Comparison of ENCODE assay signal across 16 cellular contexts in the genomic region with DNA sequence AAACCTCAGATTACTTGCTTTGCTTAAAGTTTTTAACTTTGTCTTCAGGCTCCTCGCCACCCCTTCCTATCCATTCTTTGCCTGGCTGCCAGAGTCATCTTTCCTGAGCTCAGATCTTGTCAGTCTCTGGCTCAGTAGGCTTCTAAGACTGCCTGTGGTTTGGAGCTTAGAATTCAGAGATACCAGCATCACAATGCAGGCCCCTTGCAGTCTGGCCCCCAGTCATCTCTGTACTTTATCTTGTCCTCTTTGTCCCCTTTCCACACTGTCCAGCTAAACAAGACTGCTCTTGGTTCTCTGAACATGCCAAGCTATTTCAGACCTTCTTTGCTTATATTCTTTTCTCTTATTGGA. TPM values are rescaled to one million over a fixed set of nuclear protein-coding genes. Genes with fewer than 3 reads are reported as not detected.
DNase-seq lines count a peak whose midpoint lies in the region; ATAC-seq, FAIRE-seq and TF ChIP-seq lines count a peak whose summit lies in the region.
"Had no signal": no experiment of that assay in that cellular context is flagged by ENCODE, and none has a peak within 500 bp of the region (broad histone marks: within the 10 kb centered on the region; RNA-seq: fewer than 3 reads in every experiment).

No MANE protein-coding gene starts in this region.

- no peak overlapping the region for H3K4ac ChIP-seq in H9 (ENCODE audit: low read depth, low read length)

- peaks cover 10% of the 10 kb centered on the region for H3K27me3 Mint-ChIP-seq in CD4-positive, CD25-positive, alpha-beta regulatory T cell
- H3K27me3 Mint-ChIP-seq in astrocyte (ENCODE audit: low read depth, unreplicated experiment) (no peaks in the 10 kb centered on the region), nephron (ENCODE audit: low read depth) (no peaks in the 10 kb centered on the region), H9 (ENCODE audit: low read depth) (peaks cover 12% of the 10 kb centered on the region)

- H3K23me2 ChIP-seq in H9 (ENCODE audit: insufficient read length, low read depth, low read length, poor library complexity, severe bottlenecking): peaks cover 3% of the 10 kb centered on the region

- H3T11ph ChIP-seq in H9 (ENCODE audit: low read length): no peak overlapping the region

- no peak overlapping the region for H4K5ac ChIP-seq in H9 (ENCODE audit: insufficient read length, low read depth, low read length)

- peak overlapping the region in 3 of 4 donors; percentile 43 to 91 (median 56) for H3K4me3 Mint-ChIP-seq in CD4-positive, CD25-positive, alpha-beta regulatory T cell
- peak overlapping the region; percentile 58 for H3K4me3 Mint-ChIP-seq in astrocyte (ENCODE audit: unreplicated experiment)
- peak overlapping the region; percentile 76 to 84 (median 77) for H3K4me3 Mint-ChIP-seq in nephron
- peak overlapping the region in 1 of 2 experiments; percentile 11; a peak in 2 of 5 replicates for H3K4me3 Mint-ChIP-seq in H9

- peaks cover 74% of the 10 kb centered on the region for H3K79me2 ChIP-seq in astrocyte (ENCODE audit: insufficient read depth, low read length)
- H3K79me2 ChIP-seq in H9 (ENCODE audit: insufficient read depth, low read length): peaks cover 12% of the 10 kb centered on the region; the same call in 1 of the 2 replicates

- H2BK20ac ChIP-seq in H9 (ENCODE audit: low read depth, low read length, poor library complexity, severe bottlenecking): no peak overlapping the region

- H3K4me3 ChIP-seq in A549: no peak overlapping the region
- H3K4me3 ChIP-seq in CD4-positive, CD25-positive, alpha-beta regulatory T cell (ENCODE audit: low read depth, low read length): no peak overlapping the region
- H3K4me3 ChIP-seq in astrocyte (ENCODE audit: insufficient read depth, low read depth, low read length): no peak overlapping the region
- H3K4me3 ChIP-seq: lung, tibial nerve had no signal

- no peak for TF ChIP-seq RAD21 in A549 (conservative IDR thresholded peaks at IDR 0.05 in 1 of 2, IDR thresholded peaks at IDR 0.05 in 1 of 2)

- H3K56ac ChIP-seq in H9 (ENCODE audit: insufficient read length, low read depth, low read length): no peak overlapping the region

- H3K14ac ChIP-seq in H9 (ENCODE audit: insufficient read depth, low read length): no peak overlapping the region

- CTCF ChIA-PET in A549 (lab: Yijun Ruan, JAX): interaction anchor here (3.0 to 4.0 kb wide), 2 partner anchors 9 to 88 kb away, joined by 14 to 22 read pairs; no protein-coding TSS in a partner anchor

- H2BK15ac ChIP-seq in H9 (ENCODE audit: low read depth, low read length): no peak overlapping the region

- H4K20me1 ChIP-seq in astrocyte (ENCODE audit: insufficient read depth, low read length) (peaks cover 66% of the 10 kb centered on the region), H9 (ENCODE audit: control insufficient read depth, insufficient read depth, insufficient read length) (no peaks in the 10 kb centered on the region)

- H3K79me1 ChIP-seq in H9 (ENCODE audit: insufficient read depth, low read depth, low read length, poor library complexity, severe bottlenecking): peaks cover 2% of the 10 kb centered on the region

- H3K36me3 Mint-ChIP-seq in CD4-positive, CD25-positive, alpha-beta regulatory T cell: peaks cover 7% of the 10 kb centered on the region
- peaks cover 4% of the 10 kb centered on the region for H3K36me3 Mint-ChIP-seq in astrocyte (ENCODE audit: low read depth, unreplicated experiment)
- peaks cover 29% of the 10 kb centered on the region for H3K36me3 Mint-ChIP-seq in nephron (ENCODE audit: low read depth)
- peaks cover 3 to 12% (median 4%) of the 10 kb centered on the region in 3 experiments; a peak in 6 of 7 replicates for H3K36me3 Mint-ChIP-seq in H9 (ENCODE audit: insufficient read depth in 1 of 3, low read depth in 3 of 3)

- TF ChIP-seq CTCF in A549 (IDR thresholded peaks at IDR 0.05) (no peak), astrocyte (IDR thresholded peaks at IDR 0.05; ENCODE audit: insufficient read depth, low read depth, low read length) (no peak), nephron (IDR thresholded peaks at IDR 0.05; ENCODE audit: unreplicated experiment in 3 of 3) (no peak), H9 (conservative IDR thresholded peaks at IDR 0.05) (no peak)

- FAIRE-seq in A549 (lab: Jason Lieb, UNC): no peak
- no peak for FAIRE-seq in astrocyte (lab: Jason Lieb, UNC)
- FAIRE-seq: RCC 7860 had no signal

- H2AK5ac ChIP-seq in H9 (ENCODE audit: insufficient read length, low read length): no peak overlapping the region

- H3K23ac ChIP-seq in H9 (ENCODE audit: insufficient read length, low read depth, low read length): no peak overlapping the region

- no peak for TF ChIP-seq POLR2A in A549 (IDR thresholded peaks at IDR 0.05; ENCODE audit: low read length)

- no peaks in the 10 kb centered on the region for H3K27me3 ChIP-seq in CD4-positive, CD25-positive, alpha-beta regulatory T cell (ENCODE audit: control insufficient read depth, insufficient read depth, low read length)
- H3K27me3 ChIP-seq in astrocyte (ENCODE audit: insufficient read depth, low read length) (no peaks in the 10 kb centered on the region), H9 (ENCODE audit: insufficient read depth, low read length) (no peaks in the 10 kb centered on the region)
- H3K27me3 ChIP-seq: tibial nerve had no signal

- H3K9me3 Mint-ChIP-seq in CD4-positive, CD25-positive, alpha-beta regulatory T cell: no peaks in the 10 kb centered on the region
- H3K9me3 Mint-ChIP-seq in astrocyte (ENCODE audit: unreplicated experiment) (no peaks in the 10 kb centered on the region), nephron (no peaks in the 10 kb centered on the region), H9 (no peaks in the 10 kb centered on the region)

- H3K27ac ChIP-seq in A549: no peak overlapping the region
- no peak overlapping the region for H3K27ac ChIP-seq in CD4-positive, CD25-positive, alpha-beta regulatory T cell (ENCODE audit: insufficient read depth, low read length, poor library complexity, severe bottlenecking)
- H3K27ac ChIP-seq in astrocyte (ENCODE audit: low read depth, low read length): no peak overlapping the region
- no peak overlapping the region for H3K27ac ChIP-seq in H9 (ENCODE audit: insufficient read length, low read depth, low read length)
- H3K27ac ChIP-seq: HL-60 had no signal

- peak overlapping the region in 2 of 3 donors; percentile 49 to 62 for H3K27ac Mint-ChIP-seq in CD4-positive, CD25-positive, alpha-beta regulatory T cell
- no peak overlapping the region for H3K27ac Mint-ChIP-seq in astrocyte (ENCODE audit: unreplicated experiment)
- peak overlapping the region in 2 of 3 experiments; percentile 74 to 88 for H3K27ac Mint-ChIP-seq in nephron
- peak overlapping the region in 1 of 3 experiments; percentile 20; a peak in 1 of 7 replicates for H3K27ac Mint-ChIP-seq in H9

- no peak overlapping the region for H2BK120ac ChIP-seq in H9 (ENCODE audit: low read depth, low read length, poor library complexity, severe bottlenecking)

- WGBS in A549 (ENCODE audit: missing lambda C conversion rate): 83% methylated on average over 1 of the region's 1 CpG
- no CpG with 5 or more reads among the region's 1 CpG for WGBS in H9 (ENCODE audit: extremely low coverage, insufficient read length, low lambda C conversion rate)

- no peak overlapping the region for H4K8ac ChIP-seq in H9 (replicated peaks; ENCODE audit: insufficient read length, low read depth, low read length)

- peaks cover 26 to 60% (median 46%) of the 10 kb centered on the region in 4 donors for H3K4me1 Mint-ChIP-seq in CD4-positive, CD25-positive, alpha-beta regulatory T cell
- H3K4me1 Mint-ChIP-seq in astrocyte (ENCODE audit: low read depth, unreplicated experiment) (peaks cover 18% of the 10 kb centered on the region), nephron (peaks cover 37% of the 10 kb centered on the region), H9 (peaks cover 31 to 42% of the 10 kb centered on the region in 2 experiments)

- ATAC-seq in A549 (no peak), GM21390 (IDR thresholded peaks at IDR 0.05; ENCODE audit: unreplicated experiment) (no peak)
- ATAC-seq in CD4-positive, CD25-positive, alpha-beta regulatory T cell (ENCODE audit: low read depth in 2 of 2): no peak

- no peaks in the 10 kb centered on the region for H3K36me3 ChIP-seq in CD4-positive, CD25-positive, alpha-beta regulatory T cell (ENCODE audit: control insufficient read depth, insufficient read depth, low read length)
- H3K36me3 ChIP-seq in astrocyte (ENCODE audit: insufficient read depth, low read length): peaks cover 3% of the 10 kb centered on the region

- H3K9me3 ChIP-seq in A549 (no peaks in the 10 kb centered on the region), astrocyte (ENCODE audit: insufficient read depth, low read depth, low read length) (no peaks in the 10 kb centered on the region), H9 (ENCODE audit: control insufficient read depth, low read depth, low read length) (no peaks in the 10 kb centered on the region)
- no peaks in the 10 kb centered on the region for H3K9me3 ChIP-seq in CD4-positive, CD25-positive, alpha-beta regulatory T cell (ENCODE audit: control insufficient read depth in 2 of 2, low read length in 2 of 2)
- H3K9me3 ChIP-seq: tibial nerve had no signal

- no peak overlapping the region for H2BK5ac ChIP-seq in H9 (ENCODE audit: insufficient read length, low read length)

- TF ChIP-seq EP300 in A549 (IDR thresholded peaks at IDR 0.05): no peak

- no peak overlapping the region for H2BK12ac ChIP-seq in H9 (ENCODE audit: insufficient read length, low read depth, low read length)

- DNase-seq in A549 (ENCODE audit: low read depth in 1 of 2, low spot score in 1 of 2) (no peak), astrocyte (ENCODE audit: low read depth) (no peak), H9 (no peak), hippocampal formation (lab: John Stamatoyannopoulos, UW) (no peak), NCI-H1417 (lab: John Stamatoyannopoulos, UW) (no peak)
- DNase-seq in CD4-positive, CD25-positive, alpha-beta regulatory T cell: no peak
- DNase-seq: activated CD4-positive, alpha-beta T cell treated with anti-CD3 and anti-CD28 coated beads, Interleukin-2, amount 50 U/mL, for 48 hours; activated naive CD4-positive, alpha-beta T cell; NCI-H2171 treated with DMSO at 0.1 percent for 48 hours; stimulated activated CD4-positive, alpha-beta T cell treated with anti-CD3 and anti-CD28 coated beads, Interleukin-4, amount 100 ng/mL, for 24 hours had no signal

- no peak overlapping the region for H3K9ac ChIP-seq in astrocyte (ENCODE audit: low read length)
- no peak overlapping the region for H3K9ac ChIP-seq in H9 (ENCODE audit: extremely low read depth, insufficient read length, low read length)

- peak overlapping the region; percentile 8; the same call in 1 of the 3 replicates for H3K4me2 ChIP-seq in A549
- no peak overlapping the region for H3K4me2 ChIP-seq in astrocyte (ENCODE audit: low read length)
- H3K4me2 ChIP-seq in H9 (ENCODE audit: insufficient read depth, insufficient read length, low read length): no peak overlapping the region

- H3K18ac ChIP-seq in H9 (ENCODE audit: insufficient read length, low read depth, low read length): no peak overlapping the region

- H3K4me1 ChIP-seq in A549: peaks cover 27% of the 10 kb centered on the region
- H3K4me1 ChIP-seq in CD4-positive, CD25-positive, alpha-beta regulatory T cell (ENCODE audit: control insufficient read depth, insufficient read depth, low read length, poor library complexity, severe bottlenecking): peaks cover 39% of the 10 kb centered on the region
- peaks cover 7% of the 10 kb centered on the region for H3K4me1 ChIP-seq in astrocyte (ENCODE audit: insufficient read depth, low read length)
- no peaks in the 10 kb centered on the region for H3K4me1 ChIP-seq in H9 (ENCODE audit: insufficient read depth, low read length)

- H2AFZ ChIP-seq in astrocyte (ENCODE audit: low read depth, low read length): no peak overlapping the region
- no peak overlapping the region for H2AFZ ChIP-seq in H9 (ENCODE audit: low read length)

- no peak overlapping the region for H4K91ac ChIP-seq in H9 (ENCODE audit: insufficient read length, low read depth, low read length)

- POLR2A ChIA-PET in A549 (lab: Yijun Ruan, JAX): no interaction called here

RNA-seq across cellular contexts. Expression of gene KIAA0232, which starts 3.0 kb away (rescaled TPM):
- polyA plus RNA-seq in A549 (2011; rRNA removed) (21.5 and 25.2 TPM in 2 replicates), A549 (2017; fragmentation: RNase III; extraction: RNeasy Plus Mini Kit Qiagen cat#74134 plus additional on column Dnase treatment) (9.3 to 10.6 TPM (median 10.5 TPM) in 3 replicates)
- polyA plus RNA-seq in A549 (2012; cell fraction: cytosol; rRNA removed): 2.8 and 4.4 TPM in 2 replicates
- 3.7 and 5.2 TPM in 2 replicates for polyA plus RNA-seq in A549 (2012; cell fraction: nucleus; rRNA removed)
- polyA minus RNA-seq in A549 (2011; rRNA and poly(A)+ RNA removed): 15.6 and 22.7 TPM in 2 replicates
- total RNA-seq in CD4-positive, CD25-positive, alpha-beta regulatory T cell: 25.3 TPM
- polyA plus RNA-seq in CD4-positive, CD25-positive, alpha-beta regulatory T cell: 10 to 100 TPM in 2 of 4 donors, 1 to 10 TPM in 2; 5.6 to 16.7 (median 10.8) TPM
- total RNA-seq in astrocyte (25.0 and 27.6 TPM in 2 replicates), H9 (2021) (24.9 and 28.5 TPM in 2 replicates)
